ENCODE assay signal across 8 cellular contexts in the genomic region with DNA sequence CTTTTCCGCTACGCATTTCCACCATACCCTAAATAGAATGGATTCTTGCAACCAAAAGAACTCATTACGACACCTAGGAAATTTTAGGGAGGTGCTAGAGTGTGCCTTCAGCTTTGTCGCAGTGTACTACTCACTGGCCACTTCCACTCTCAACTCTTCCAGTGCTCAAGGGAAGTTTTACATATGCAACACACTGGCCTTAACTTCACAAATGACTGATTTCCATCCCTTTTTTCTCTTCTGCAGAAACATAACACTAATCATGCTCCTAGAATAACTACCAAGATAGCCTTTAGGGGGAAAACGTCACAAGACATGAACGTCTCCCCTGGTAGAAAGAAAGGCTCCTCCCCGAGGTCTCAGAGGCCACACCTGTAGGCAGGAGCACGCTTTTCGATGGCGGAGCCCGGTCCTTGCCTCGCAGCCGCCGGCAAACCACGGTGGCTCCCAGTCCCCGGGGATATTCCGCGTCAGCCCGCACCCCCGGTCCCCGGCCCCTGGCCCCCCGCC. TPM values are rescaled to one million over a fixed set of nuclear protein-coding genes. Genes with fewer than 3 reads are reported as not detected.
DNase-seq lines count a peak whose midpoint lies in the region; ATAC-seq and TF ChIP-seq lines count a peak whose summit lies in the region.

No MANE protein-coding gene starts in this region.

- H3K27me3 Mint-ChIP-seq in activated naive CD4-positive, alpha-beta T cell treated with anti-CD3 and anti-CD28 coated beads, Interleukin-2, amount 50 U/mL, for 24 hours: no peaks in the 10 kb centered on the region

- H3K4me1 ChIP-seq in psoas muscle (peaks cover 19% of the 10 kb centered on the region), urinary bladder (ENCODE audit: insufficient read depth) (no peaks in the 10 kb centered on the region)

- DNase-seq in ELR (ENCODE audit: low read depth): peak; percentile 87
- DNase-seq in KBM-7: peak; percentile 61
- DNase-seq in SK-MEL-5 (ENCODE audit: low read depth, low spot score): peak; percentile 84
- DNase-seq in left cardiac atrium: peak; percentile 63
- peak in 1 of 2 donors; percentile 77 for DNase-seq in psoas muscle

- peaks cover 43% of the 10 kb centered on the region for H3K4me1 Mint-ChIP-seq in activated naive CD4-positive, alpha-beta T cell treated with anti-CD3 and anti-CD28 coated beads, Interleukin-2, amount 50 U/mL, for 24 hours

- H3K27ac Mint-ChIP-seq in activated naive CD4-positive, alpha-beta T cell treated with anti-CD3 and anti-CD28 coated beads, Interleukin-2, amount 50 U/mL, for 24 hours: peak overlapping the region; percentile 100

- H3K9me3 Mint-ChIP-seq in activated naive CD4-positive, alpha-beta T cell treated with anti-CD3 and anti-CD28 coated beads, Interleukin-2, amount 50 U/mL, for 24 hours: no peaks in the 10 kb centered on the region

- ATAC-seq in GM21786 (IDR thresholded peaks at IDR 0.05; ENCODE audit: unreplicated experiment): peak; percentile 62
- peak; percentile 60 to 73 for ATAC-seq in left cardiac atrium
- ATAC-seq in psoas muscle: peak; percentile 37 to 66 (median 58)

- no peaks in the 10 kb centered on the region for H3K36me3 ChIP-seq in psoas muscle (ENCODE audit: insufficient read depth in 1 of 2, low read depth in 1 of 2)
- H3K36me3 ChIP-seq in urinary bladder (ENCODE audit: insufficient read depth): no peaks in the 10 kb centered on the region

- no peak for TF ChIP-seq CTCF in psoas muscle (IDR thresholded peaks at IDR 0.05)

- intact Hi-C loops in left cardiac atrium (cut with DNase I): no loop called here
- intact Hi-C loops in psoas muscle (cut with DNase I): loop anchor here in 1 of 2 donors (5.0 kb wide), 1 partner anchor 118 kb away; no protein-coding TSS in a partner anchor

- peaks cover 5% of the 10 kb centered on the region for H3K36me3 Mint-ChIP-seq in activated naive CD4-positive, alpha-beta T cell treated with anti-CD3 and anti-CD28 coated beads, Interleukin-2, amount 50 U/mL, for 24 hours

- peak overlapping the region; percentile 99 for H3K27ac ChIP-seq in psoas muscle
- no peak overlapping the region for H3K27ac ChIP-seq in urinary bladder (ENCODE audit: low read depth)

- WGBS in psoas muscle, 3 donors: 3 to 4% (median 3%) methylated on average over 20 to 22 of the region's 22 CpGs
- 3% methylated on average over 22 of the region's 22 CpGs for WGBS in urinary bladder

- peak overlapping the region; percentile 93 for H3K4me3 Mint-ChIP-seq in activated naive CD4-positive, alpha-beta T cell treated with anti-CD3 and anti-CD28 coated beads, Interleukin-2, amount 50 U/mL, for 24 hours

- H3K9me3 ChIP-seq in psoas muscle: no peaks in the 10 kb centered on the region

- H3K4me3 ChIP-seq in psoas muscle: peak overlapping the region; percentile 85
- H3K4me3 ChIP-seq in urinary bladder (ENCODE audit: low read depth, low read length): peak overlapping the region; percentile 93

- H3K27me3 ChIP-seq in psoas muscle (ENCODE audit: insufficient read depth in 3 of 3, low read length in 2 of 3): no peaks in the 10 kb centered on the region

- in situ Hi-C loops in KBM-7 (cut with MboI; ENCODE audit: low pct_unique_long_range_greater_than_20kb, low sequenced_read_pairs) (no loop called here), SK-MEL-5 (cut with HindIII; ENCODE audit: low pct_unique_long_range_greater_than_20kb, low sequenced_read_pairs) (no loop called here)

RNA-seq across cellular contexts. Expression of gene LYRM4, which starts 0.6 kb away (rescaled TPM):
- total RNA-seq in SK-MEL-5 (2014; rRNA removed; shearing (Covaris generic)): 76.9 and 89.7 TPM in 2 replicates
- polyA plus RNA-seq in SK-MEL-5 (2015; cell fraction: cytosol; rRNA removed): 58.7 and 62.8 TPM in 2 replicates
- 10.6 and 10.9 TPM in 2 replicates for polyA plus RNA-seq in SK-MEL-5 (2015; cell fraction: nucleus; rRNA removed)
- 10 to 100 TPM; 19.2 to 21.7 TPM for total RNA-seq in left cardiac atrium
- total RNA-seq in psoas muscle: 10 to 100 TPM; 11.3 to 21.1 (median 16.2) TPM
- polyA plus RNA-seq in psoas muscle: 10 to 100 TPM; 13.4 to 19.1 (median 15.0) TPM
- total RNA-seq in urinary bladder: 20.6 TPM
- polyA plus RNA-seq in urinary bladder: 20.8 TPM

RNA-seq across cellular contexts. Expression of gene FARS2, which starts 1.1 kb away (rescaled TPM):
- 24.4 and 25.6 TPM in 2 replicates for total RNA-seq in SK-MEL-5 (2014; rRNA removed; shearing (Covaris generic))
- polyA plus RNA-seq in SK-MEL-5 (2015; cell fraction: cytosol; rRNA removed): 10.6 and 14.6 TPM in 2 replicates
- polyA plus RNA-seq in SK-MEL-5 (2015; cell fraction: nucleus; rRNA removed): 8.2 and 15.8 TPM in 2 replicates
- total RNA-seq in left cardiac atrium (10 to 100 TPM; 14.6 to 16.4 TPM), psoas muscle (10 to 100 TPM; 10.6 to 17.5 (median 15.8) TPM), urinary bladder (23.4 TPM)
- polyA plus RNA-seq in psoas muscle (10 to 100 TPM; 13.0 to 17.3 (median 13.4) TPM), urinary bladder (13.6 TPM)
